In the genomic region with DNA sequence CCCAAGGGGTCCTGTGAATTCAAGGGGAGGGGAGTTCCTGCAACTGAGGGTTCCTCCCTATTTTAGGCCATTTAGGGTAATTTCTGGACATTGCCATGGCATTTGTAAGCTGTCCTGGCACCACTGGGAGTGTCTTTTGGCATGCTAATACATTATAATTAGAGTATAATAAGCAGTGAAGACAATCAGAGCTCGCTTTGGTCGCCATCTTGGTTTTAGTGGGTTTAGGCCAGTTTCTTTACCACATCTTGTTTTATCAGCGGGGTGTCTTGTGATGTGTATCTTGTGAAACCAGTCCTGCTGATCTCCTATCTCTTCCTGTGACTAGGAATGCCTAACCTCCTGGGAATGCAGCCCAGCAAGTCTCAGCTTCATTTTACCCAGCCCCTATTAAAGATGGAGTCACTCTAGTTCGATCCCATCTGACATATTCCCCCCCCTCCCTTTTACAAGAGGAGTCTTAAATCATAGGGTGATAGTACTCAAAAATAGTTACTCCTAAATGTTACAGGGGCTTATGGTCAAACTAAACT, we compare ENCODE assay signal across 26 cellular contexts. TPM values are rescaled to one million over a fixed set of nuclear protein-coding genes. Genes with fewer than 3 reads are reported as not detected.
DNase-seq lines count a peak whose midpoint lies in the region; ATAC-seq and TF ChIP-seq lines count a peak whose summit lies in the region.
"Had no signal": no experiment of that assay in that cellular context is flagged by ENCODE, and none has a peak within 500 bp of the region (broad histone marks: within the 10 kb centered on the region; RNA-seq: fewer than 3 reads in every experiment).

No MANE protein-coding gene starts in this region.

- TF ChIP-seq CTCF in PC-3 (conservative IDR thresholded peaks at IDR 0.05; ENCODE audit: low read depth, low read length) (no peak), brain microvascular endothelial cell (IDR thresholded peaks at IDR 0.05; ENCODE audit: low read depth, low read length, missing control alignments) (no peak)

- POLR2A ChIA-PET in PC-3 (lab: Charles Lee; ENCODE audit: unreplicated experiment), result no interaction called here

- H3K4me3 ChIP-seq in PC-3 (ENCODE audit: low read length) (no peak overlapping the region), brain microvascular endothelial cell (ENCODE audit: low read depth, low read length) (no peak overlapping the region)

- DNase-seq in PC-3, result peak; percentile 44
- DNase-seq in brain microvascular endothelial cell, result peak; percentile 4
- DNase-seq in islet precursor cell, result peak; percentile 67
- DNase-seq in activated T-cell treated with anti-CD3 and anti-CD28 coated beads for 4 hours, result no peak
- no peak for DNase-seq in left lobe of liver (ENCODE audit: low spot score)
- no peak for DNase-seq in effector CD4-positive, alpha-beta T cell
- DNase-seq in NOMO-1 treated with dmso at 0.1 percent for 144 hours (lab: John Stamatoyannopoulos, UW; ENCODE audit: unreplicated experiment), result no peak
- DNase-seq: C1 segment of cervical spinal cord; CD4-positive, alpha-beta memory T cell; COR-L47; DMS 273 treated with DMSO at 0.1 percent for 48 hours; DMS79; EL; GF-D8; H7; NCI-H1092 treated with DMSO at 0.1 percent for 48 hours; NCI-H1436 treated with DMSO at 0.1 percent for 48 hours; NCI-H187 treated with DMSO at 0.1 percent for 48 hours; NCI-H2107; NCI-H446; NCI-H524 treated with DMSO at 0.1 percent for 48 hours; NCI-H774; RPMI8226; SHP77 had no signal

- no peaks in the 10 kb centered on the region for H3K79me2 ChIP-seq in PC-3 (ENCODE audit: low read length)

- H4K20me1 ChIP-seq in PC-3 (ENCODE audit: low read length), result no peaks in the 10 kb centered on the region

- no peaks in the 10 kb centered on the region for H3F3A ChIP-seq in PC-3 (ENCODE audit: low read length, unreplicated experiment)

- no peaks in the 10 kb centered on the region for H3K9me3 ChIP-seq in PC-3 (ENCODE audit: low read length)

- H3K27me3 ChIP-seq in PC-3 (ENCODE audit: low read length), result no peaks in the 10 kb centered on the region
- H3K27me3 ChIP-seq in brain microvascular endothelial cell (replicated peaks), result no peaks in the 10 kb centered on the region

- in situ Hi-C loops in brain microvascular endothelial cell (cut with HindIII; ENCODE audit: low pct_ligation_motif_present, low sequenced_read_pairs), result no loop called here

- no peaks in the 10 kb centered on the region for H3K9me2 ChIP-seq in PC-3 (replicated peaks; ENCODE audit: low read length)

- CTCF ChIA-PET in PC-3 (lab: Charles Lee), result no interaction called here

- intact Hi-C loops in PC-3 (cut with micrococcal nuclease), result no loop called here

- no peak for ATAC-seq in PC-3
- ATAC-seq in left lobe of liver, result no peak

- H3K36me3 ChIP-seq in PC-3 (ENCODE audit: low read depth, low read length), result no peaks in the 10 kb centered on the region
- H3K36me3 ChIP-seq in brain microvascular endothelial cell (replicated peaks), result no peaks in the 10 kb centered on the region

- H3K9ac ChIP-seq in PC-3 (ENCODE audit: low read length), result no peak overlapping the region

- H3K27ac ChIP-seq in PC-3 (ENCODE audit: low read length), result no peak overlapping the region
- H3K27ac ChIP-seq in brain microvascular endothelial cell, result no peak overlapping the region
- H3K27ac ChIP-seq: HL-60 had no signal

- H2AFZ ChIP-seq in PC-3 (ENCODE audit: low read length), result peak overlapping the region; percentile 33

- no TSS peak for BruUV-seq in PC-3 (replicated peaks; lab: Mats Ljungman, UMichigan)

- H3K4me2 ChIP-seq in PC-3 (ENCODE audit: low read length), result no peak overlapping the region

- H3K4me1 ChIP-seq in PC-3 (ENCODE audit: insufficient read depth, low read length), result no peaks in the 10 kb centered on the region

RNA-seq across cellular contexts. Expression of gene SVOPL, which starts 43.2 kb away (rescaled TPM):
- total RNA-seq in PC-3 (2014; rRNA removed) (not detected in 2 replicates), left lobe of liver (not detected)
- total RNA-seq: A673; CD4-positive, alpha-beta memory T cell had no signal

Comparison
In these comparisons a context has a peak if more than half of its experiments do, and no peak if none do; other contexts are left out.
1. DNase-seq: peak in PC-3 (single experiment), brain microvascular endothelial cell (single experiment) and islet precursor cell (single experiment); none in activated T-cell treated with anti-CD3 and anti-CD28 coated beads for 4 hours (single experiment), left lobe of liver (single experiment), effector CD4-positive, alpha-beta T cell (single experiment) and NOMO-1 treated with dmso at 0.1 percent for 144 hours (single experiment).